ENCODE assay signal across 1 cellular context in genomic region chr18:54222922-54223567, GRCh38.
TF ChIP-seq lines count a peak whose summit lies in the region.

No MANE protein-coding gene starts in this region.

TF ChIP-seq in GM12878, 131 proteins besides CTCF, POLR2A, EP300 and RAD21 (continued from another document):
- TF ChIP-seq USF1 (IDR thresholded peaks at IDR 0.05; ENCODE audit: borderline replicate concordance, extremely low read length, insufficient read depth, low read depth, low read length), result no peak
TF ChIP-seq in GM12878: peak in this region for 44.
